1 cellular context compared by ENCODE assay signal in genomic region chr2:177042311-177042710, GRCh38.
TF ChIP-seq lines count a peak whose summit lies in the region.

No MANE protein-coding gene starts in this region.

TF ChIP-seq in SK-N-SH, 30 proteins besides CTCF, POLR2A, EP300 and RAD21 (continued from another document):
- TF ChIP-seq, protein P1, sequence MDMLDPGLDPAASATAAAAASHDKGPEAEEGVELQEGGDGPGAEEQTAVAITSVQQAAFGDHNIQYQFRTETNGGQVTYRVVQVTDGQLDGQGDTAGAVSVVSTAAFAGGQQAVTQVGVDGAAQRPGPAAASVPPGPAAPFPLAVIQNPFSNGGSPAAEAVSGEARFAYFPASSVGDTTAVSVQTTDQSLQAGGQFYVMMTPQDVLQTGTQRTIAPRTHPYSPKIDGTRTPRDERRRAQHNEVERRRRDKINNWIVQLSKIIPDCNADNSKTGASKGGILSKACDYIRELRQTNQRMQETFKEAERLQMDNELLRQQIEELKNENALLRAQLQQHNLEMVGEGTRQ (IDR thresholded peaks at IDR 0.05; ENCODE audit: borderline replicate concordance, low read depth, low read length) = no peak
- TF ChIP-seq TAF1 (IDR thresholded peaks at IDR 0.05; ENCODE audit: borderline replicate concordance, low read depth, low read length) = no peak
